ENCODE assay signal across 6 cellular contexts in genomic region chr2:27407798-27408491, GRCh38. TPM values are rescaled to one million over a fixed set of nuclear protein-coding genes. Genes with fewer than 3 reads are reported as not detected.
DNase-seq lines count a peak whose midpoint lies in the region; ATAC-seq and TF ChIP-seq lines count a peak whose summit lies in the region.

No MANE protein-coding gene starts in this region.

- in situ Hi-C loops in GM13976 (cut with MboI; ENCODE audit: low sequenced_read_pairs, unreplicated experiment): no loop called here

- DNase-seq in GM13976 (ENCODE audit: low spot score) (peak; percentile 31), NCI-H345 treated with DMSO at 0.1 percent for 48 hours (lab: John Stamatoyannopoulos, UW; ENCODE audit: unreplicated experiment) (peak; percentile 76), dorsolateral prefrontal cortex (no peak), trophoblast cell (peak; percentile 44 to 73), NCI-H1048 (lab: John Stamatoyannopoulos, UW) (no peak)

- H3K4me3 ChIP-seq in dorsolateral prefrontal cortex (peak overlapping the region in 57 of 59 donors; percentile 13 to 100 (median 96)), trophoblast cell (ENCODE audit: low read depth, low read length) (no peak overlapping the region)

- peaks cover 19% of the 10 kb centered on the region for H3K79me2 ChIP-seq in trophoblast cell (ENCODE audit: control insufficient read depth, insufficient read depth, low read length, poor library complexity)

- H3K18ac ChIP-seq in trophoblast cell (ENCODE audit: low read length): no peak overlapping the region

- H4K8ac ChIP-seq in trophoblast cell (ENCODE audit: low read depth, low read length): no peak overlapping the region

- peak overlapping the region; percentile 93 for H3K4ac ChIP-seq in trophoblast cell (ENCODE audit: low read depth, low read length)

- peaks cover 6 to 9% of the 10 kb centered on the region in 2 experiments for H3K36me3 ChIP-seq in trophoblast cell (ENCODE audit: control insufficient read depth in 1 of 2, insufficient read depth in 2 of 2, low read length in 2 of 2)

- H3K27ac ChIP-seq in dorsolateral prefrontal cortex (no peak overlapping the region), trophoblast cell (ENCODE audit: low read depth, low read length) (no peak overlapping the region)

- peaks cover 6% of the 10 kb centered on the region for H3K79me1 ChIP-seq in trophoblast cell (ENCODE audit: low read length)

- H2BK120ac ChIP-seq in trophoblast cell (ENCODE audit: insufficient read depth, low read length, poor library complexity): no peak overlapping the region

- H4K12ac ChIP-seq in trophoblast cell (ENCODE audit: low read depth, low read length): no peak overlapping the region

- H3K4me2 ChIP-seq in trophoblast cell (ENCODE audit: low read length): peak overlapping the region; percentile 56

- H4K91ac ChIP-seq in trophoblast cell (ENCODE audit: low read depth, low read length): no peak overlapping the region

- no peak overlapping the region for H2BK5ac ChIP-seq in trophoblast cell (ENCODE audit: low read depth, low read length, poor library complexity)

- H3K4me1 ChIP-seq in trophoblast cell (ENCODE audit: control insufficient read depth in 1 of 2, insufficient read depth in 2 of 2, low read length in 2 of 2): peaks cover 0 to 2% of the 10 kb centered on the region in 2 experiments

- WGBS in trophoblast cell (ENCODE audit: extremely low coverage, insufficient coverage, insufficient read length): no CpG with 5 or more reads among the region's 16 CpGs

- H3K27me3 ChIP-seq in dorsolateral prefrontal cortex: no peaks in the 10 kb centered on the region
- H3K27me3 ChIP-seq in trophoblast cell (ENCODE audit: insufficient read depth, low read length): no peaks in the 10 kb centered on the region

- no peak overlapping the region for H3K23ac ChIP-seq in trophoblast cell (ENCODE audit: low read length)

- no peak overlapping the region for H2BK12ac ChIP-seq in trophoblast cell (ENCODE audit: low read length)

- intact Hi-C loops in dorsolateral prefrontal cortex (cut with DNase I): loop anchor here (2.0 to 10.0 kb wide), 5 partner anchors 27 to 227 kb away; partner anchors contain the start of genes EIF2B4 (in 1 of the 2), GTF3C2 (in 1 of the 2), SNX17 (in 1 of the 2) and ZNF513 (in 1 of the 2)

- no peak overlapping the region for H2AK5ac ChIP-seq in trophoblast cell (ENCODE audit: low read length)

- no peak overlapping the region for H3K14ac ChIP-seq in trophoblast cell (ENCODE audit: low read length)

- ATAC-seq in GM18519 (IDR thresholded peaks at IDR 0.05; ENCODE audit: low FRiP score, unreplicated experiment): no peak

- no peak overlapping the region for H3K9ac ChIP-seq in trophoblast cell (ENCODE audit: low read length)

- TF ChIP-seq CTCF in GM13976 (IDR thresholded peaks at IDR 0.05; ENCODE audit: borderline replicate concordance, control extremely low read depth, extremely low read depth, insufficient read depth, missing control alignments) (peak; percentile 7), dorsolateral prefrontal cortex (IDR thresholded peaks at IDR 0.05 in 54 of 56, conservative IDR thresholded peaks at IDR 0.05 in 2 of 56; ENCODE audit: low read depth in 1 of 56, partially characterized antibody in 56 of 56) (peak in 52 of 56 donors; percentile 14 to 66 (median 48))

- H3K9me3 ChIP-seq in trophoblast cell (ENCODE audit: insufficient read depth, low read depth, low read length): no peaks in the 10 kb centered on the region

- no peak overlapping the region for H2AFZ ChIP-seq in trophoblast cell (ENCODE audit: insufficient read depth, low read length, poor library complexity)

RNA-seq across cellular contexts. Expression of gene PPM1G, which starts 1.4 kb away (rescaled TPM):
- 10 to 100 TPM; 25.7 to 47.4 (median 35.7) TPM for total RNA-seq in dorsolateral prefrontal cortex
- polyA plus RNA-seq in trophoblast cell (2013): 64.3 and 66.0 TPM in 2 replicates

RNA-seq across cellular contexts. Expression of gene NRBP1, which starts 20.5 kb away (rescaled TPM):
- total RNA-seq in dorsolateral prefrontal cortex: 10 to 100 TPM; 61.5 to 97.0 (median 80.4) TPM
- 76.2 and 76.9 TPM in 2 replicates for polyA plus RNA-seq in trophoblast cell (2013)

RNA-seq across cellular contexts. Expression of gene ZNF513, which starts 27.4 kb away (rescaled TPM):
- 10 to 100 TPM; 13.9 to 41.1 (median 20.6) TPM for total RNA-seq in dorsolateral prefrontal cortex
- polyA plus RNA-seq in trophoblast cell (2013): 15.8 and 16.6 TPM in 2 replicates

RNA-seq across cellular contexts. Expression of gene KRTCAP3, which starts 34.2 kb away (rescaled TPM):
- 1 to 10 TPM in 107 of 120 experiments, under 1 TPM in 9, not detected in 4; 0.54 to 6.3 (median 2.2) TPM for total RNA-seq in dorsolateral prefrontal cortex
- polyA plus RNA-seq in trophoblast cell (2013): 12.5 and 12.6 TPM in 2 replicates

RNA-seq across cellular contexts. Expression of gene SNX17, which starts 37.5 kb away (rescaled TPM):
- total RNA-seq in dorsolateral prefrontal cortex: 100 to 1,000 TPM in 9 of 120 experiments, 10 to 100 TPM in 111; 62.9 to 106 (median 87.8) TPM
- polyA plus RNA-seq in trophoblast cell (2013): 23.0 and 23.7 TPM in 2 replicates

Comparison
In these comparisons a context has a peak if more than half of its experiments do, and no peak if none do; other contexts are left out.
1. DNase-seq: peak in GM13976 (single experiment), NCI-H345 treated with DMSO at 0.1 percent for 48 hours (single experiment) and trophoblast cell (2 of 2); none in dorsolateral prefrontal cortex (0 of 10) and NCI-H1048 (single experiment).